ENCODE assay signal across 1 cellular context in the genomic region with DNA sequence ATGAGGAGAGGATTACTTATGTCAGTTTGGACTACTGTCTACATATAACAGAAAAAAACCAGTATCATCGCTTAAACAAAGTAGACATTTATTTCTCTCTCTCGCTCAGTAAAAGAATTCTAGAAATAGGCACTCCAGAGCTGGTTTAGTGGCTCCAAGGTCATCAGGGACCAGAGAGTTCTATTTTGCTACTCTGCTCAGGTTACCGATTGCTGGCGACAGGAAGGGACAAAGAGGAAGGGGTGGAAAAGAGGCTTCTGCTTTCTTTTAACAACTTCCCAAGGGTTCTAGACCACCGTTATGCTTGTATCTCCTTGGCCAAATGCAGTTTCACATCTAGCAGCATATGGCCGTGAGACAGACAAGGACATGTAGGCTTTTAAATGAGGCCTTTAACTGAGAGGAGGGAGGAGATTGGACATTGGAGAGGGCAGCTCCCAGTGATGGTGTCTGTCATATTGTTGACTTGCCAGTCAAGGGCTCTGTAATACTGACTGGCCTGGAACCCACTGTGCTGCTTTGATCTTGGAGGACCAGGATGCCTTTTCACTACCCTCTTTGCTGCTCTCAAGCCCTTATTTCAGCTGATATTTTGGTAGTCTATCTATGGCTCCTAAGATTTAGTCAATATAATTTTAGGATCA.
TF ChIP-seq lines count a peak whose summit lies in the region.

No MANE protein-coding gene starts in this region.

TF ChIP-seq in IMR-90, 13 proteins besides CTCF, POLR2A, EP300 and RAD21:
- TF ChIP-seq BHLHE40 (IDR thresholded peaks at IDR 0.05; ENCODE audit: low read depth, low read length) (no peak), MAFK (IDR thresholded peaks at IDR 0.05; ENCODE audit: low read depth, low read length) (no peak), CEBPB (IDR thresholded peaks at IDR 0.05; ENCODE audit: low read depth, low read length) (no peak), MXI1 (IDR thresholded peaks at IDR 0.05; ENCODE audit: borderline replicate concordance, low read depth, low read length) (no peak), RCOR1 (IDR thresholded peaks at IDR 0.05; ENCODE audit: insufficient replicate concordance, low read length) (no peak), RFX5 (IDR thresholded peaks at IDR 0.05; ENCODE audit: low read depth, low read length) (no peak), NFE2L2 (IDR thresholded peaks at IDR 0.05; ENCODE audit: low read depth, low read length) (no peak), SMC3 (IDR thresholded peaks at IDR 0.05; ENCODE audit: low read depth, low read length) (no peak), FOS (IDR thresholded peaks at IDR 0.05; ENCODE audit: low read depth, low read length) (no peak), MAZ (IDR thresholded peaks at IDR 0.05; ENCODE audit: borderline replicate concordance, low read depth, low read length) (no peak), CHD1 (IDR thresholded peaks at IDR 0.05; ENCODE audit: low read depth, low read length) (no peak)
- TF ChIP-seq, protein P1, sequence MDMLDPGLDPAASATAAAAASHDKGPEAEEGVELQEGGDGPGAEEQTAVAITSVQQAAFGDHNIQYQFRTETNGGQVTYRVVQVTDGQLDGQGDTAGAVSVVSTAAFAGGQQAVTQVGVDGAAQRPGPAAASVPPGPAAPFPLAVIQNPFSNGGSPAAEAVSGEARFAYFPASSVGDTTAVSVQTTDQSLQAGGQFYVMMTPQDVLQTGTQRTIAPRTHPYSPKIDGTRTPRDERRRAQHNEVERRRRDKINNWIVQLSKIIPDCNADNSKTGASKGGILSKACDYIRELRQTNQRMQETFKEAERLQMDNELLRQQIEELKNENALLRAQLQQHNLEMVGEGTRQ (IDR thresholded peaks at IDR 0.05; ENCODE audit: low read depth, low read length), result no peak
- TF ChIP-seq, protein P2, sequence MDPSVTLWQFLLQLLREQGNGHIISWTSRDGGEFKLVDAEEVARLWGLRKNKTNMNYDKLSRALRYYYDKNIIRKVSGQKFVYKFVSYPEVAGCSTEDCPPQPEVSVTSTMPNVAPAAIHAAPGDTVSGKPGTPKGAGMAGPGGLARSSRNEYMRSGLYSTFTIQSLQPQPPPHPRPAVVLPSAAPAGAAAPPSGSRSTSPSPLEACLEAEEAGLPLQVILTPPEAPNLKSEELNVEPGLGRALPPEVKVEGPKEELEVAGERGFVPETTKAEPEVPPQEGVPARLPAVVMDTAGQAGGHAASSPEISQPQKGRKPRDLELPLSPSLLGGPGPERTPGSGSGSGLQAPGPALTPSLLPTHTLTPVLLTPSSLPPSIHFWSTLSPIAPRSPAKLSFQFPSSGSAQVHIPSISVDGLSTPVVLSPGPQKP (IDR thresholded peaks at IDR 0.05; ENCODE audit: borderline replicate concordance, low read depth, low read length), result no peak
